8 cellular contexts compared by ENCODE assay signal in the genomic region with DNA sequence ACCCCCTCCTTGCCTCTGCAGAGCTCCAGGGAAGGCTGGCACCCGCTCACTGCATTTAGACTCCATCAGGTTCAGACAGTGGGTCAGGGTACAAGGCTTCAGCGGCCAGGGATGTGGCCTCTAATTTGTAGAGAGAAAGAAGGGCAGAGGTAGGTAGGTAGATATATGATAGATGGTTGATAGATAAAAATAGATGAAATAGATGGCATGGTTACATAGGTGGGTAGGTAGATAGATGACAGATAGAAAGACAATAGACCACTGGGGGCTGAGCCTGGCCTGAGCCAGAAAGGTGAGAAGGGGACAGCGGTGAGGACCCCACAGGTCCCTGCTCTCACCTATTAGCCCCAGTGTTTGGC.
DNase-seq lines count a peak whose midpoint lies in the region; ATAC-seq and TF ChIP-seq lines count a peak whose summit lies in the region.
"Not testable (repeated sequence)": the region's sequence is repeated elsewhere in the genome, so short reads cannot be mapped to it uniquely, and the experiment has no call there.

No MANE protein-coding gene starts in this region.

- CTCF ChIA-PET in SK-N-SH (lab: Yijun Ruan, JAX) = interaction anchor here (0.6 to 1.0 kb wide), 2 partner anchors 325 to 424 kb away, joined by 3 to 4 read pairs; no protein-coding TSS in a partner anchor
- CTCF ChIA-PET in activated CD4-positive, alpha-beta memory T cell treated with anti-CD3 and anti-CD28 coated beads, Interleukin-2, amount 10 ng/mL, durations not matched to agents 7 days and 5 days (lab: Charles Lee); activated naive CD4-positive, alpha-beta T cell treated with anti-CD3 and anti-CD28 coated beads for 36 hours (lab: Charles Lee): not testable (repeated sequence)

- H3F3A ChIP-seq in DOHH2 (ENCODE audit: control insufficient read depth, insufficient read depth); SK-N-SH (replicated peaks; ENCODE audit: insufficient read depth): not testable (repeated sequence)

- DNase-seq in SK-N-SH; mesothelial cell of epicardium (ENCODE audit: low spot score in 2 of 2, unreplicated experiment in 2 of 2): not testable (repeated sequence)
- DNase-seq in activated CD4-positive, alpha-beta memory T cell treated with anti-CD3 and anti-CD28 coated beads, Interleukin-2, amount 10 ng/mL, durations not matched to agents 7 days and 5 days = peak; percentile 13
- DNase-seq in activated naive CD4-positive, alpha-beta T cell treated with anti-CD3 and anti-CD28 coated beads for 36 hours = peak; percentile 1
- DNase-seq in central memory CD8-positive, alpha-beta T cell (ENCODE audit: low spot score in 2 of 2) = peak in 1 of 2 donors; percentile 8

- H3K27me3 Mint-ChIP-seq in activated CD4-positive, alpha-beta memory T cell treated with anti-CD3 and anti-CD28 coated beads, Interleukin-2, amount 10 ng/mL, durations not matched to agents 7 days and 5 days; activated naive CD4-positive, alpha-beta T cell treated with anti-CD3 and anti-CD28 coated beads for 36 hours (ENCODE audit: low read depth); central memory CD8-positive, alpha-beta T cell; mesothelial cell of epicardium (ENCODE audit: low read depth); stimulated activated memory B cell treated with anti-CD40 and anti-IgM and Interleukin-4, amounts not matched to agents 10 μg/mL and 1 μg/mL and 100 μg/mL, for 72 hours: not testable (repeated sequence)

- H3K79me2 ChIP-seq in DOHH2 (ENCODE audit: control insufficient read depth, low read length); SK-N-SH (ENCODE audit: insufficient read depth): not testable (repeated sequence)

- not testable (repeated sequence) for H3K27me3 ChIP-seq in BLaER1 treated with 17β-estradiol and CSF1 and Interleukin-3, amounts not matched to agents 10 nM and 100 nM; DOHH2 (ENCODE audit: control insufficient read depth, low read length); SK-N-SH (ENCODE audit: insufficient read depth)

- not testable (repeated sequence) for H3K36me3 ChIP-seq in BLaER1 treated with 17β-estradiol and CSF1 and Interleukin-3, amounts not matched to agents 10 nM and 100 nM; DOHH2 (ENCODE audit: control insufficient read depth, low read length); SK-N-SH (replicated peaks in 1 of 2; ENCODE audit: control insufficient read depth in 1 of 2, insufficient read depth in 2 of 2, low read length in 1 of 2)

- peaks cover 33% of the 10 kb centered on the region for H3K4me1 Mint-ChIP-seq in activated CD4-positive, alpha-beta memory T cell treated with anti-CD3 and anti-CD28 coated beads, Interleukin-2, amount 10 ng/mL, durations not matched to agents 7 days and 5 days
- H3K4me1 Mint-ChIP-seq in activated naive CD4-positive, alpha-beta T cell treated with anti-CD3 and anti-CD28 coated beads for 36 hours (ENCODE audit: low read depth) = not testable (repeated sequence)
- H3K4me1 Mint-ChIP-seq in central memory CD8-positive, alpha-beta T cell = peaks cover 25% of the 10 kb centered on the region
- peaks cover 10% of the 10 kb centered on the region for H3K4me1 Mint-ChIP-seq in mesothelial cell of epicardium
- H3K4me1 Mint-ChIP-seq in stimulated activated memory B cell treated with anti-CD40 and anti-IgM and Interleukin-4, amounts not matched to agents 10 μg/mL and 1 μg/mL and 100 μg/mL, for 72 hours = peaks cover 23% of the 10 kb centered on the region

- not testable (repeated sequence) for H2AFZ ChIP-seq in SK-N-SH (ENCODE audit: low read depth)

- POLR2A ChIA-PET in SK-N-SH (lab: Yijun Ruan, JAX); activated CD4-positive, alpha-beta memory T cell treated with anti-CD3 and anti-CD28 coated beads, Interleukin-2, amount 10 ng/mL, durations not matched to agents 7 days and 5 days (lab: Charles Lee): not testable (repeated sequence)

- H3K9ac ChIP-seq in BLaER1 treated with 17β-estradiol and CSF1 and Interleukin-3, amounts not matched to agents 10 nM and 100 nM = peak overlapping the region in 1 of 11 experiments; percentile 50; a peak in 1 of 22 replicates
- not testable (repeated sequence) for H3K9ac ChIP-seq in SK-N-SH

- H3K4me3 ChIP-seq in BLaER1 treated with 17β-estradiol and CSF1 and Interleukin-3, amounts not matched to agents 10 nM and 100 nM; DOHH2 (ENCODE audit: low read length); SK-N-SH (ENCODE audit: low read depth in 2 of 2, low read length in 1 of 2): not testable (repeated sequence)

- H3K27ac Mint-ChIP-seq in activated CD4-positive, alpha-beta memory T cell treated with anti-CD3 and anti-CD28 coated beads, Interleukin-2, amount 10 ng/mL, durations not matched to agents 7 days and 5 days; activated naive CD4-positive, alpha-beta T cell treated with anti-CD3 and anti-CD28 coated beads for 36 hours: not testable (repeated sequence)
- H3K27ac Mint-ChIP-seq in central memory CD8-positive, alpha-beta T cell (ENCODE audit: low read depth) = peak overlapping the region; percentile 65
- H3K27ac Mint-ChIP-seq in mesothelial cell of epicardium = peak overlapping the region; percentile 43
- H3K27ac Mint-ChIP-seq in stimulated activated memory B cell treated with anti-CD40 and anti-IgM and Interleukin-4, amounts not matched to agents 10 μg/mL and 1 μg/mL and 100 μg/mL, for 72 hours = peak overlapping the region; percentile 61

- peak; percentile 0 for TF ChIP-seq CTCF in DOHH2 (IDR thresholded peaks at IDR 0.05; ENCODE audit: low read depth, low read length, poor library complexity, severe bottlenecking)
- TF ChIP-seq CTCF in SK-N-SH (IDR thresholded peaks at IDR 0.05) = 0 out of 2 replicates have a peak, but pooled peaks have one; percentile 39
- TF ChIP-seq CTCF in mesothelial cell of epicardium (IDR thresholded peaks at IDR 0.05; ENCODE audit: unreplicated experiment) = not testable (repeated sequence)

- TF ChIP-seq RAD21 in SK-N-SH (IDR thresholded peaks at IDR 0.05; ENCODE audit: low read length) = not testable (repeated sequence)

- TF ChIP-seq EP300 in SK-N-SH (IDR thresholded peaks at IDR 0.05; ENCODE audit: borderline replicate concordance in 1 of 2, low read depth in 1 of 2, low read length in 1 of 2) = not testable (repeated sequence)

- intact Hi-C loops in activated naive CD4-positive, alpha-beta T cell treated with anti-CD3 and anti-CD28 coated beads for 36 hours (cut with micrococcal nuclease) = not testable (repeated sequence)

- H4K20me1 ChIP-seq in BLaER1 treated with 17β-estradiol and CSF1 and Interleukin-3, amounts not matched to agents 10 nM and 100 nM; DOHH2 (ENCODE audit: control insufficient read depth, insufficient read depth, low read depth, low read length); SK-N-SH (ENCODE audit: insufficient read depth): not testable (repeated sequence)

- H3K4me1 ChIP-seq in BLaER1 treated with 17β-estradiol and CSF1 and Interleukin-3, amounts not matched to agents 10 nM and 100 nM = peaks cover 52 to 58% (median 56%) of the 10 kb centered on the region in 10 experiments
- H3K4me1 ChIP-seq in DOHH2 (ENCODE audit: control insufficient read depth, low read length) = peaks cover 12% of the 10 kb centered on the region
- not testable (repeated sequence) for H3K4me1 ChIP-seq in SK-N-SH (ENCODE audit: control insufficient read depth in 1 of 2, insufficient read depth in 2 of 2, low read depth in 1 of 2, low read length in 1 of 2)

- not testable (repeated sequence) for H3K9me2 ChIP-seq in DOHH2 (replicated peaks; ENCODE audit: control insufficient read depth, low read length); SK-N-SH

- peak overlapping the region; percentile 52 to 72 (median 56); a peak in 20 of 22 replicates for H3K4me2 ChIP-seq in BLaER1 treated with 17β-estradiol and CSF1 and Interleukin-3, amounts not matched to agents 10 nM and 100 nM
- H3K4me2 ChIP-seq in DOHH2 (ENCODE audit: low read length); SK-N-SH: not testable (repeated sequence)

- WGBS in SK-N-SH (ENCODE audit: low lambda C conversion rate) = 90% methylated on average over 2 of the region's 3 CpGs

- not testable (repeated sequence) for ATAC-seq in central memory CD8-positive, alpha-beta T cell (replicated peaks; ENCODE audit: extremely low read depth, poor library complexity, severe bottlenecking); stimulated activated memory B cell treated with anti-CD40 and anti-IgM and Interleukin-4, amounts not matched to agents 10 μg/mL and 1 μg/mL and 100 μg/mL, for 72 hours

- H3K36me3 Mint-ChIP-seq in activated CD4-positive, alpha-beta memory T cell treated with anti-CD3 and anti-CD28 coated beads, Interleukin-2, amount 10 ng/mL, durations not matched to agents 7 days and 5 days (ENCODE audit: low read depth); activated naive CD4-positive, alpha-beta T cell treated with anti-CD3 and anti-CD28 coated beads for 36 hours (ENCODE audit: low read depth); central memory CD8-positive, alpha-beta T cell (ENCODE audit: insufficient read depth); mesothelial cell of epicardium; stimulated activated memory B cell treated with anti-CD40 and anti-IgM and Interleukin-4, amounts not matched to agents 10 μg/mL and 1 μg/mL and 100 μg/mL, for 72 hours: not testable (repeated sequence)

- not testable (repeated sequence) for H3K4me3 Mint-ChIP-seq in activated CD4-positive, alpha-beta memory T cell treated with anti-CD3 and anti-CD28 coated beads, Interleukin-2, amount 10 ng/mL, durations not matched to agents 7 days and 5 days; activated naive CD4-positive, alpha-beta T cell treated with anti-CD3 and anti-CD28 coated beads for 36 hours; mesothelial cell of epicardium; stimulated activated memory B cell treated with anti-CD40 and anti-IgM and Interleukin-4, amounts not matched to agents 10 μg/mL and 1 μg/mL and 100 μg/mL, for 72 hours
- H3K4me3 Mint-ChIP-seq in central memory CD8-positive, alpha-beta T cell = peak overlapping the region; percentile 25

- H3K27ac ChIP-seq in BLaER1 treated with 17β-estradiol and CSF1 and Interleukin-3, amounts not matched to agents 10 nM and 100 nM = peak overlapping the region in 2 of 11 experiments; percentile 30 to 44; a peak in 4 of 22 replicates
- not testable (repeated sequence) for H3K27ac ChIP-seq in DOHH2 (ENCODE audit: low read depth, low read length); SK-N-SH (ENCODE audit: low read depth in 2 of 2, low read length in 1 of 2)

- H3K9me3 ChIP-seq in BLaER1 treated with 17β-estradiol and CSF1 and Interleukin-3, amounts not matched to agents 10 nM and 100 nM (replicated peaks in 1 of 11); SK-N-SH: not testable (repeated sequence)
- peaks cover 13% of the 10 kb centered on the region; the same call in 1 of the 2 replicates for H3K9me3 ChIP-seq in DOHH2 (ENCODE audit: control insufficient read depth, insufficient read depth, low read length)

- H3K9me3 Mint-ChIP-seq in activated CD4-positive, alpha-beta memory T cell treated with anti-CD3 and anti-CD28 coated beads, Interleukin-2, amount 10 ng/mL, durations not matched to agents 7 days and 5 days; activated naive CD4-positive, alpha-beta T cell treated with anti-CD3 and anti-CD28 coated beads for 36 hours; central memory CD8-positive, alpha-beta T cell; mesothelial cell of epicardium; stimulated activated memory B cell treated with anti-CD40 and anti-IgM and Interleukin-4, amounts not matched to agents 10 μg/mL and 1 μg/mL and 100 μg/mL, for 72 hours: not testable (repeated sequence)
